In genomic region chr14:60999536-60999935, GRCh38 we compare ENCODE assay signal across 32 cellular contexts.
"Had no signal": no experiment of that assay in that cellular context is flagged by ENCODE, and none has a peak within 500 bp of the region (broad histone marks: within the 10 kb centered on the region; RNA-seq: fewer than 3 reads in every experiment).

No MANE protein-coding gene starts in this region.

- H3K36me3 Mint-ChIP-seq: natural killer cell had no signal

- H2AFZ ChIP-seq: neural progenitor cell, parathyroid adenoma had no signal

- H3K27me3 Mint-ChIP-seq: naive thymus-derived CD4-positive, alpha-beta T cell; progenitor cell of endocrine pancreas; stimulated activated memory B cell treated with anti-CD40 and anti-IgM and Interleukin-4, amounts not matched to agents 10 μg/mL and 1 μg/mL and 100 μg/mL, for 72 hours; stimulated activated naive CD8-positive, alpha-beta T cell treated with anti-CD3 and anti-CD28 coated beads, Interleukin-15, amount 100 ng/mL, for 72 hours had no signal

- H3K27ac ChIP-seq: neural progenitor cell, ovary, parathyroid adenoma, psoas muscle, right lobe of liver, sigmoid colon, skin epidermis, spleen, suprapubic skin, testis, tibial artery, transverse colon, upper lobe of left lung, uterus had no signal

- H3K4me1 ChIP-seq: neural progenitor cell, parathyroid adenoma, psoas muscle, right lobe of liver, sigmoid colon, spleen, suprapubic skin, testis, tibial artery, transverse colon, upper lobe of left lung, uterus had no signal

- H3K4me2 ChIP-seq: neural progenitor cell, smooth muscle cell had no signal

- H3K4me1 Mint-ChIP-seq: naive thymus-derived CD4-positive, alpha-beta T cell; natural killer cell; nephron; neural progenitor cell; stimulated activated memory B cell treated with anti-CD40 and anti-IgM and Interleukin-4, amounts not matched to agents 10 μg/mL and 1 μg/mL and 100 μg/mL, for 72 hours; stimulated activated naive CD8-positive, alpha-beta T cell treated with anti-CD3 and anti-CD28 coated beads, Interleukin-15, amount 100 ng/mL, for 72 hours had no signal

- H3K9ac ChIP-seq: neural progenitor cell, parathyroid adenoma had no signal

- H3K27me3 ChIP-seq: neural progenitor cell, right lobe of liver, sigmoid colon, spleen, suprapubic skin, testis, tibial artery, transverse colon, upper lobe of left lung, uterus had no signal

- H3K4me3 Mint-ChIP-seq: naive thymus-derived CD4-positive, alpha-beta T cell; natural killer cell; nephron; neural progenitor cell; stimulated activated memory B cell treated with anti-CD40 and anti-IgM and Interleukin-4, amounts not matched to agents 10 μg/mL and 1 μg/mL and 100 μg/mL, for 72 hours; stimulated activated naive CD8-positive, alpha-beta T cell treated with anti-CD3 and anti-CD28 coated beads, Interleukin-15, amount 100 ng/mL, for 72 hours had no signal

- H3K4me3 ChIP-seq: neural progenitor cell, ovary, psoas muscle, right lobe of liver, sigmoid colon, skin epidermis, smooth muscle cell, spleen, suprapubic skin, testis, tibial artery, transverse colon, upper lobe of left lung, uterus had no signal

- H3K27ac Mint-ChIP-seq: naive thymus-derived CD4-positive, alpha-beta T cell; natural killer cell; nephron; neural progenitor cell; progenitor cell of endocrine pancreas; stimulated activated memory B cell treated with anti-CD40 and anti-IgM and Interleukin-4, amounts not matched to agents 10 μg/mL and 1 μg/mL and 100 μg/mL, for 72 hours; stimulated activated naive CD8-positive, alpha-beta T cell treated with anti-CD3 and anti-CD28 coated beads, Interleukin-15, amount 100 ng/mL, for 72 hours had no signal

- H3K9me3 ChIP-seq: psoas muscle, right lobe of liver, sigmoid colon, suprapubic skin, testis, tibial artery, transverse colon, upper lobe of left lung, uterus had no signal

- H3K36me3 ChIP-seq: neural progenitor cell, ovary, right lobe of liver, transverse colon, uterus had no signal

- DNase-seq: naive thymus-derived CD4-positive, alpha-beta T cell; natural killer cell; occipital lobe; ovary; posterior cingulate gyrus; psoas muscle; right cardiac atrium; right lobe of liver; sigmoid colon; spleen; stimulated activated CD4-positive, alpha-beta T cell treated with anti-CD3 and anti-CD28 coated beads, Interleukin-12 subunit alpha, Interleukin-12 subunit beta, amount 100 ng/mL, for 4 hours; stimulated activated CD4-positive, alpha-beta T cell treated with anti-CD3 and anti-CD28 coated beads, Interleukin-1b, Interleukin-23, amount 100 ng/mL, for 48 hours; stimulated activated CD4-positive, alpha-beta T cell treated with anti-CD3 and anti-CD28 coated beads, Interleukin-4, amount 100 ng/mL, for 1 hour; stimulated activated CD4-positive, alpha-beta T cell treated with anti-CD3 and anti-CD28 coated beads, Interleukin-4, amount 100 ng/mL, for 4 hours; stimulated activated CD8-positive, alpha-beta memory T cell treated with anti-CD3 and anti-CD28 coated beads, Interleukin-4, amount 100 ng/mL, for 48 hours; stimulated activated naive CD4-positive, alpha-beta T cell; stimulated activated naive CD8-positive, alpha-beta T cell treated with anti-CD3 and anti-CD28 coated beads, Interleukin-15, amount 100 ng/mL, for 72 hours; stimulated activated naive CD8-positive, alpha-beta T cell treated with anti-CD3 and anti-CD28 coated beads, Interleukin-15, Interleukin-2, amounts not matched to agents 100 U/mL and 50 U/mL, for 24 hours; substantia nigra; testis; tibial artery; transverse colon; upper lobe of left lung; uterus had no signal

- H3K9me3 Mint-ChIP-seq: natural killer cell; stimulated activated naive CD8-positive, alpha-beta T cell treated with anti-CD3 and anti-CD28 coated beads, Interleukin-15, amount 100 ng/mL, for 72 hours had no signal

- ATAC-seq: naive thymus-derived CD4-positive, alpha-beta T cell; natural killer cell; psoas muscle; right cardiac atrium; right lobe of liver; stimulated activated memory B cell treated with anti-CD40 and anti-IgM and Interleukin-4, amounts not matched to agents 10 μg/mL and 1 μg/mL and 100 μg/mL, for 72 hours; stimulated activated naive CD8-positive, alpha-beta T cell treated with anti-CD3 and anti-CD28 coated beads, Interleukin-15, amount 100 ng/mL, for 72 hours; stimulated activated naive CD8-positive, alpha-beta T cell treated with anti-CD3 and anti-CD28 coated beads, Interleukin-15, Interleukin-2, amounts not matched to agents 100 U/mL and 50 U/mL, for 24 hours had no signal
